11 cellular contexts compared by ENCODE assay signal in the genomic region with DNA sequence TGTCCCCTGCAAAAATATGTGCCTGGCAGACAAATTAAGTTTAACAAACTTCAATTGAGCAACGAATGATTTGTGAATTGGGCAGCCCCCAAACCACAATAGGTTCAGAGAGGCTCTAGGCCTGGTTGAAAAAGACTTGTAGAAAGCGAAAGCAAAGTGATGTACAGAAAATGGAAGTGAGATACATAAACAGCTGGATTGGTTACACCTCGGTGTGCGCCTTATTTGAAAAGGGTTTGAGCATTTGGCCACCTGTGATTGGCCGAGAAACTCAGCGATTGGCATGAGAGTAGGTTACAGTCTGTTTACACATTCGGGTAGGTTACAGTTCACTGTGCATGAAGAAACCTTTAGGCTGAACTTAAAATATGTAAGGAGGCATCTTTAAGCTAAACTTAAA.
DNase-seq lines count a peak whose midpoint lies in the region; ATAC-seq and TF ChIP-seq lines count a peak whose summit lies in the region.
"Had no signal": no experiment of that assay in that cellular context is flagged by ENCODE, and none has a peak within 500 bp of the region (broad histone marks: within the 10 kb centered on the region; RNA-seq: fewer than 3 reads in every experiment).

No MANE protein-coding gene starts in this region.

- no peaks in the 10 kb centered on the region for H3K79me2 ChIP-seq in OCI-LY3 (ENCODE audit: low read length)

- H2BK12ac ChIP-seq in mesenchymal stem cell (ENCODE audit: low read length in 2 of 2): no peak overlapping the region

- H3K9ac ChIP-seq in OCI-LY3 (ENCODE audit: low read length) (no peak overlapping the region), mesenchymal stem cell (ENCODE audit: low read length) (no peak overlapping the region)

- H3K9me3 ChIP-seq in OCI-LY3 (ENCODE audit: insufficient read depth, low read length) (no peaks in the 10 kb centered on the region), mesenchymal stem cell (ENCODE audit: control insufficient read depth, low read length) (no peaks in the 10 kb centered on the region)
- H3K9me3 ChIP-seq: left ventricle myocardium inferior, SJCRH30 had no signal

- H3K4me1 ChIP-seq in OCI-LY3 (ENCODE audit: low read length): peaks cover 10% of the 10 kb centered on the region
- H3K4me1 ChIP-seq in mesenchymal stem cell (ENCODE audit: control insufficient read depth, insufficient read depth, low read depth, low read length): no peaks in the 10 kb centered on the region
- H3K4me1 ChIP-seq: left ventricle myocardium inferior, SJCRH30 had no signal

- H3K27me3 ChIP-seq in OCI-LY3 (ENCODE audit: low read depth, low read length) (no peaks in the 10 kb centered on the region), mesenchymal stem cell (ENCODE audit: control insufficient read depth in 1 of 2, insufficient read depth in 1 of 2, low read length in 2 of 2) (peaks cover 4 to 5% of the 10 kb centered on the region in 2 experiments)
- H3K27me3 ChIP-seq: SJCRH30 had no signal

- H3K4me3 ChIP-seq in OCI-LY3 (ENCODE audit: low read length) (no peak overlapping the region), mesenchymal stem cell (ENCODE audit: insufficient read depth in 1 of 2, low read depth in 1 of 2, low read length in 2 of 2) (no peak overlapping the region)
- H3K4me3 ChIP-seq: left ventricle myocardium inferior, SJCRH30 had no signal

- no peak for TF ChIP-seq POLR2A in GM18505 (IDR thresholded peaks at IDR 0.05; ENCODE audit: borderline replicate concordance, extremely low read depth, insufficient read depth, insufficient read length)

- no peaks in the 10 kb centered on the region for H3K36me3 ChIP-seq in OCI-LY3 (replicated peaks; ENCODE audit: low read depth, low read length)
- H3K36me3 ChIP-seq in mesenchymal stem cell (ENCODE audit: control insufficient read depth in 1 of 2, insufficient read depth in 2 of 2, low read depth in 1 of 2, low read length in 2 of 2): no peaks in the 10 kb centered on the region
- H3K36me3 ChIP-seq: left ventricle myocardium inferior, SJCRH30 had no signal

- H3K4ac ChIP-seq in mesenchymal stem cell (ENCODE audit: low read depth in 1 of 2, low read length in 2 of 2): no peak overlapping the region

- H3K4me2 ChIP-seq in OCI-LY3 (ENCODE audit: low read length) (peak overlapping the region; percentile 48), mesenchymal stem cell (ENCODE audit: low read length, poor library complexity, severe bottlenecking) (no peak overlapping the region)

- no peak overlapping the region for H4K8ac ChIP-seq in mesenchymal stem cell (ENCODE audit: low read length)

- H2BK120ac ChIP-seq in mesenchymal stem cell (ENCODE audit: low read depth, low read length): no peak overlapping the region

- TF ChIP-seq CTCF in OCI-LY3 (IDR thresholded peaks at IDR 0.05; ENCODE audit: low read depth, low read length): no peak

- ATAC-seq in GM18505 (IDR thresholded peaks at IDR 0.05; ENCODE audit: unreplicated experiment) (peak; percentile 90), GM19455 (IDR thresholded peaks at IDR 0.05; ENCODE audit: unreplicated experiment) (peak; percentile 93), HG02973 (IDR thresholded peaks at IDR 0.05; ENCODE audit: unreplicated experiment) (peak; percentile 89)

- no peak overlapping the region for H3K14ac ChIP-seq in mesenchymal stem cell (ENCODE audit: low read length in 2 of 2)

- H2BK15ac ChIP-seq in mesenchymal stem cell (ENCODE audit: low read depth, poor library complexity, severe bottlenecking): no peak overlapping the region

- H3K79me1 ChIP-seq in mesenchymal stem cell (replicated peaks; ENCODE audit: low read length, poor library complexity, severe bottlenecking): no peaks in the 10 kb centered on the region

- H2AFZ ChIP-seq in OCI-LY3 (ENCODE audit: low read depth, low read length) (no peak overlapping the region), mesenchymal stem cell (ENCODE audit: low read depth, low read length) (no peak overlapping the region)

- no peak overlapping the region for H2AK5ac ChIP-seq in mesenchymal stem cell (ENCODE audit: low read length, severe bottlenecking)

- no peak overlapping the region for H3K23ac ChIP-seq in mesenchymal stem cell (ENCODE audit: low read length in 2 of 2)

- H4K91ac ChIP-seq in mesenchymal stem cell (ENCODE audit: low read length): no peak overlapping the region

- no peak overlapping the region for H3K18ac ChIP-seq in mesenchymal stem cell (ENCODE audit: low read depth in 1 of 2, low read length in 2 of 2)

- H2BK5ac ChIP-seq in mesenchymal stem cell (ENCODE audit: low read depth, low read length, poor library complexity, severe bottlenecking): no peak overlapping the region

- no peaks in the 10 kb centered on the region for H4K20me1 ChIP-seq in OCI-LY3 (ENCODE audit: insufficient read depth, low read length)

- 97% methylated on average over 7 of the region's 7 CpGs for WGBS in mesenchymal stem cell

- H3K27ac ChIP-seq in OCI-LY3 (ENCODE audit: low read length) (peak overlapping the region; percentile 52; the same call in 1 of the 2 replicates), mesenchymal stem cell (ENCODE audit: low read length, poor library complexity, severe bottlenecking) (no peak overlapping the region)
- H3K27ac ChIP-seq: left ventricle myocardium inferior, SJCRH30 had no signal

- DNase-seq in NCI-H187 treated with DMSO at 0.1 percent for 48 hours (lab: John Stamatoyannopoulos, UW): no peak
- DNase-seq in activated effector memory CD4-positive, alpha-beta T cell treated with anti-CD3 and anti-CD28 coated beads, Interleukin-2, amount 50 U/mL, for 16 hours: no peak
- no peak for DNase-seq in mesenchymal stem cell
- no peak for DNase-seq in stimulated activated naive CD4-positive, alpha-beta T cell treated with Interleukin-2 at 50 U/mL for 16 hours (lab: John Stamatoyannopoulos, UW)
- DNase-seq: left ventricle myocardium inferior, NCI-H1105 treated with DMSO at 0.1 percent for 48 hours, SJCRH30 had no signal
